Comparison of ENCODE assay signal across 9 cellular contexts in genomic region chr6:31702421-31702818, GRCh38. TPM values are rescaled to one million over a fixed set of nuclear protein-coding genes. Genes with fewer than 3 reads are reported as not detected.
A peak's percentile ranks its signal among the peaks of the same experiment; 100 is the strongest.
DNase-seq lines count a peak whose midpoint lies in the region; ATAC-seq and TF ChIP-seq lines count a peak whose summit lies in the region.
"Had no signal": no experiment of that assay in that cellular context is flagged by ENCODE, and none has a peak within 500 bp of the region (broad histone marks: within the 10 kb centered on the region; RNA-seq: fewer than 3 reads in every experiment).

No MANE protein-coding gene starts in this region.

- H3K27ac ChIP-seq in fibroblast of lung (ENCODE audit: insufficient read depth, low read length) (peak overlapping the region; percentile 98), osteoblast (ENCODE audit: low read depth, low read length) (peak overlapping the region; percentile 94)

- no peaks in the 10 kb centered on the region for H3K9me3 ChIP-seq in fibroblast of lung (ENCODE audit: control insufficient read depth, insufficient read depth, low read depth, low read length)
- H3K9me3 ChIP-seq in osteoblast (ENCODE audit: low read depth, low read length) = no peaks in the 10 kb centered on the region

- H3K4me3 Mint-ChIP-seq in WTC11 = peak overlapping the region; percentile 95

- H3K4me1 Mint-ChIP-seq in WTC11 = peaks cover 12% of the 10 kb centered on the region

- no peaks in the 10 kb centered on the region for H3K9me3 Mint-ChIP-seq in WTC11

- DNase-seq in NCI-H2029 treated with DMSO at 0.1 percent for 48 hours (lab: John Stamatoyannopoulos, UW) = peak; percentile 23
- DNase-seq in NCI-H2029 (lab: John Stamatoyannopoulos, UW) = no peak
- DNase-seq in WTC11 (ENCODE audit: low spot score) = no peak
- DNase-seq in fibroblast of lung (ENCODE audit: low read depth in 2 of 2) = peak in 1 of 2 donors; percentile 26
- DNase-seq in osteoblast (ENCODE audit: insufficient read length, low spot score, missing footprints) = peak; percentile 76
- no peak for DNase-seq in NCI-H226
- no peak for DNase-seq in A172 (ENCODE audit: low spot score)

- CTCF ChIA-PET in WTC11 (lab: Charles Lee) = interaction anchor here (0.8 to 2.2 kb wide), 9 partner anchors 13 to 250 kb away, joined by 4 to 15 read pairs (median 7); partner anchors contain the start of genes DDAH2, LY6G5C and VARS1

- peak overlapping the region; percentile 94 for H3K27ac Mint-ChIP-seq in WTC11

- H4K20me1 ChIP-seq in fibroblast of lung (ENCODE audit: control insufficient read depth, extremely low read depth, insufficient read depth, low read length) (no peaks in the 10 kb centered on the region), osteoblast (ENCODE audit: insufficient read depth, low read length) (peaks cover 11% of the 10 kb centered on the region)

- H3K4me3 ChIP-seq in fibroblast of lung (replicated peaks in 1 of 4; ENCODE audit: control extremely low read depth in 1 of 4, insufficient read depth in 1 of 4, low read depth in 3 of 4, low read length in 4 of 4) = peak overlapping the region; percentile 76 to 93 (median 82)
- H3K4me3 ChIP-seq in osteoblast (ENCODE audit: insufficient read depth, low read length) = peak overlapping the region; percentile 88

- POLR2A ChIA-PET in WTC11 (lab: Charles Lee) = interaction anchor here (1.2 to 1.3 kb wide), 3 partner anchors 38 to 125 kb away, joined by 4 to 5 read pairs (median 4); partner anchors contain the start of genes GPANK1 and HSPA1B

- H3K4me2 ChIP-seq in fibroblast of lung (ENCODE audit: extremely low read depth, insufficient read depth, low read length) = peak overlapping the region; percentile 98
- H3K4me2 ChIP-seq in osteoblast (ENCODE audit: insufficient read depth, low read length) = peak overlapping the region; percentile 92

- H3K27me3 ChIP-seq in fibroblast of lung (ENCODE audit: control insufficient read depth, insufficient read depth, low read length) (no peaks in the 10 kb centered on the region), osteoblast (ENCODE audit: insufficient read depth, low read length) (no peaks in the 10 kb centered on the region)

- H3K79me2 ChIP-seq in fibroblast of lung (ENCODE audit: control insufficient read depth, insufficient read depth, low read length) (peaks cover 22% of the 10 kb centered on the region), osteoblast (ENCODE audit: insufficient read depth, low read length) (peaks cover 39% of the 10 kb centered on the region)

- H2AFZ ChIP-seq in fibroblast of lung (ENCODE audit: low read length) = peak overlapping the region; percentile 77
- H2AFZ ChIP-seq in osteoblast (ENCODE audit: low read length) = peak overlapping the region; percentile 83

- H3K36me3 Mint-ChIP-seq in WTC11 = no peaks in the 10 kb centered on the region; the same call in 1 of the 2 replicates

- peak overlapping the region; percentile 96 for H3K9ac ChIP-seq in fibroblast of lung (ENCODE audit: insufficient read depth, low read length)

- ATAC-seq in WTC11 (peak; percentile 14), HG02642 (IDR thresholded peaks at IDR 0.05; ENCODE audit: poor library complexity, unreplicated experiment) (no peak)

- H3K36me3 ChIP-seq in fibroblast of lung (ENCODE audit: control insufficient read depth, insufficient read depth, low read length) (no peaks in the 10 kb centered on the region), osteoblast (ENCODE audit: insufficient read depth, low read length) (peaks cover 13% of the 10 kb centered on the region)

- peaks cover 7% of the 10 kb centered on the region; the same call in 1 of the 2 replicates for H3K27me3 Mint-ChIP-seq in WTC11 (ENCODE audit: low read depth)

- peaks cover 8% of the 10 kb centered on the region for H3K4me1 ChIP-seq in fibroblast of lung (ENCODE audit: control insufficient read depth, extremely low read depth, insufficient read depth, low read length)
- peaks cover 10% of the 10 kb centered on the region for H3K4me1 ChIP-seq in osteoblast (ENCODE audit: insufficient read depth, low read length)

- TF ChIP-seq CTCF in WTC11 (IDR thresholded peaks at IDR 0.05) (no peak), fibroblast of lung (conservative IDR thresholded peaks at IDR 0.05 in 1 of 2, IDR thresholded peaks at IDR 0.05 in 1 of 2; ENCODE audit: low read depth in 1 of 2, low read length in 2 of 2) (no peak), osteoblast (IDR thresholded peaks at IDR 0.05; ENCODE audit: extremely low read depth, low read depth, low read length) (no peak)

TF ChIP-seq in WTC11, 78 proteins besides CTCF, POLR2A, EP300 and RAD21 (continues in another document):
- no peak for TF ChIP-seq ZNF263 (CRISPR knock-in tag; IDR thresholded peaks at IDR 0.05; ENCODE audit: low read depth)
- no peak for TF ChIP-seq ZNF423 (CRISPR knock-in tag; IDR thresholded peaks at IDR 0.05)
- TF ChIP-seq CBFB (CRISPR knock-in tag; IDR thresholded peaks at IDR 0.05; ENCODE audit: low read depth) = no peak
- no peak for TF ChIP-seq TEAD4 (CRISPR knock-in tag; IDR thresholded peaks at IDR 0.05)
- TF ChIP-seq ELF4 (CRISPR knock-in tag; IDR thresholded peaks at IDR 0.05; ENCODE audit: low read depth) = no peak
- no peak for TF ChIP-seq TP53 (CRISPR knock-in tag; IDR thresholded peaks at IDR 0.05)
- TF ChIP-seq, protein P1, sequence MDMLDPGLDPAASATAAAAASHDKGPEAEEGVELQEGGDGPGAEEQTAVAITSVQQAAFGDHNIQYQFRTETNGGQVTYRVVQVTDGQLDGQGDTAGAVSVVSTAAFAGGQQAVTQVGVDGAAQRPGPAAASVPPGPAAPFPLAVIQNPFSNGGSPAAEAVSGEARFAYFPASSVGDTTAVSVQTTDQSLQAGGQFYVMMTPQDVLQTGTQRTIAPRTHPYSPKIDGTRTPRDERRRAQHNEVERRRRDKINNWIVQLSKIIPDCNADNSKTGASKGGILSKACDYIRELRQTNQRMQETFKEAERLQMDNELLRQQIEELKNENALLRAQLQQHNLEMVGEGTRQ (CRISPR knock-in tag; IDR thresholded peaks at IDR 0.05) = no peak
- TF ChIP-seq NFYB (CRISPR knock-in tag; conservative IDR thresholded peaks at IDR 0.05; ENCODE audit: low read depth) = no peak
- TF ChIP-seq ZBTB43 (CRISPR knock-in tag; IDR thresholded peaks at IDR 0.05) = no peak
- TF ChIP-seq IRF1 (CRISPR knock-in tag; IDR thresholded peaks at IDR 0.05) = no peak

RNA-seq across cellular contexts. Expression of gene ABHD16A, which starts 0.7 kb away (rescaled TPM):
- 28.6 to 30.3 TPM (median 29.8 TPM) in 3 replicates for total RNA-seq in WTC11 (2021)
- 62.1 and 72.0 TPM in 2 replicates for total RNA-seq in fibroblast of lung
- polyA plus RNA-seq in fibroblast of lung = 24.2 and 25.1 TPM in 2 replicates
- polyA plus RNA-seq in fibroblast of lung (2012) = 26.8 and 27.0 TPM in 2 replicates
- polyA minus RNA-seq in fibroblast of lung (ENCODE audit: low replicate concordance) = 93.5 and 93.6 TPM in 2 replicates
- total RNA-seq in osteoblast = 41.0 and 43.4 TPM in 2 replicates
- total RNA-seq in A172 (2014; rRNA removed; shearing (Covaris generic)) = 38.5 and 40.9 TPM in 2 replicates

RNA-seq across cellular contexts. Expression of gene LY6G6F, which starts 4.2 kb away (rescaled TPM):
- total RNA-seq in WTC11 (2021) (not detected in 3 replicates), fibroblast of lung (not detected in 2 replicates), osteoblast (not detected in 2 replicates)
- polyA plus RNA-seq in fibroblast of lung = not detected in 2 replicates
- not detected in 2 replicates for polyA plus RNA-seq in fibroblast of lung (2012)
- polyA minus RNA-seq in fibroblast of lung (ENCODE audit: low replicate concordance) = not detected in 2 replicates
- not detected in 2 replicates for total RNA-seq in A172 (2014; rRNA removed; shearing (Covaris generic))
- total RNA-seq: Daoy had no signal

RNA-seq across cellular contexts. Expression of gene LY6G6D, which starts 12.7 kb away (rescaled TPM):
- total RNA-seq in WTC11 (2021) = not detected in 3 replicates
- total RNA-seq in fibroblast of lung = not detected in 2 replicates
- polyA plus RNA-seq in fibroblast of lung = not detected in 2 replicates
- not detected in 2 replicates for polyA plus RNA-seq in fibroblast of lung (2012)
- polyA minus RNA-seq in fibroblast of lung (ENCODE audit: low replicate concordance) = not detected in 2 replicates
- not detected in 2 replicates for total RNA-seq in osteoblast
- not detected in 2 replicates for total RNA-seq in A172 (2014; rRNA removed; shearing (Covaris generic))
- total RNA-seq: Daoy had no signal

RNA-seq across cellular contexts. Expression of gene LY6G6C, which starts 19.1 kb away (rescaled TPM):
- 0.21 to 0.35 TPM in 2 of 3 replicates, not detected in the other for total RNA-seq in WTC11 (2021)
- total RNA-seq in fibroblast of lung = not detected in 2 replicates
- polyA plus RNA-seq in fibroblast of lung = not detected in 2 replicates
- 0.16 TPM in 1 of 2 replicates, not detected in the other for polyA plus RNA-seq in fibroblast of lung (2012)
- polyA minus RNA-seq in fibroblast of lung (ENCODE audit: low replicate concordance) = 1.1 TPM in 1 of 2 replicates, not detected in the other
- not detected in 2 replicates for total RNA-seq in osteoblast
- total RNA-seq in A172 (2014; rRNA removed; shearing (Covaris generic)) = not detected in 2 replicates
- total RNA-seq: Daoy had no signal

RNA-seq across cellular contexts. Expression of gene MPIG6B, which starts 20.8 kb away (rescaled TPM):
- 0.09 to 0.11 TPM (median 0.11 TPM) in 3 replicates for total RNA-seq in WTC11 (2021)
- not detected in 2 replicates for total RNA-seq in fibroblast of lung
- polyA plus RNA-seq in fibroblast of lung = not detected in 2 replicates
- polyA plus RNA-seq in fibroblast of lung (2012) = not detected in 2 replicates
- not detected in 2 replicates for polyA minus RNA-seq in fibroblast of lung (ENCODE audit: low replicate concordance)
- total RNA-seq in osteoblast = not detected in 2 replicates
- not detected in 2 replicates for total RNA-seq in A172 (2014; rRNA removed; shearing (Covaris generic))
- total RNA-seq: Daoy had no signal

Comparison
In these comparisons a context has a peak if more than half of its experiments do, and no peak if none do; other contexts are left out.
1. DNase-seq: peak in NCI-H2029 treated with DMSO at 0.1 percent for 48 hours (single experiment) and osteoblast (single experiment); none in NCI-H2029 (single experiment), WTC11 (single experiment), NCI-H226 (single experiment) and A172 (single experiment).